14 cellular contexts compared by ENCODE assay signal in genomic region chr12:98591209-98591608, GRCh38. TPM values are rescaled to one million over a fixed set of nuclear protein-coding genes. Genes with fewer than 3 reads are reported as not detected.
DNase-seq lines count a peak whose midpoint lies in the region; ATAC-seq and TF ChIP-seq lines count a peak whose summit lies in the region.
"Had no signal": no experiment of that assay in that cellular context is flagged by ENCODE, and none has a peak within 500 bp of the region (broad histone marks: within the 10 kb centered on the region; RNA-seq: fewer than 3 reads in every experiment).

No MANE protein-coding gene starts in this region.

- no peak for TF ChIP-seq CTCF in type B pancreatic cell (conservative IDR thresholded peaks at IDR 0.05)

- no peak for TF ChIP-seq POLR2A in erythroblast (IDR thresholded peaks at IDR 0.05; ENCODE audit: low read length)

- ATAC-seq in activated naive CD4-positive, alpha-beta T cell treated with anti-CD3 and anti-CD28 coated beads, Interleukin-2, amount 50 U/mL, for 72 hours, result no peak
- ATAC-seq in T-cell (replicated peaks in 1 of 4), result no peak
- ATAC-seq in HG03159 (IDR thresholded peaks at IDR 0.05; ENCODE audit: unreplicated experiment), result no peak
- ATAC-seq: SK-N-SH treated with all-trans-retinoic acid at 6 μM for 48 hours had no signal

- CTCF ChIA-PET in T-cell (lab: Charles Lee), result interaction anchor here in 1 of 2 donors (0.6 kb wide), 1 partner anchor 81 kb away, joined by 3 read pairs; no protein-coding TSS in a partner anchor

- POLR2A ChIA-PET in T-cell (lab: Charles Lee), result interaction anchor here in 1 of 2 donors (0.6 kb wide), 1 partner anchor 24 kb away, joined by 15 read pairs; no protein-coding TSS in a partner anchor

- DNase-seq in activated naive CD4-positive, alpha-beta T cell treated with anti-CD3 and anti-CD28 coated beads, Interleukin-2, amount 50 U/mL, for 72 hours (ENCODE audit: low spot score in 2 of 2), result no peak
- no peak for DNase-seq in T-cell
- peak; percentile 17 to 21 for DNase-seq in erythroblast (lab: John Stamatoyannopoulos, UW)
- DNase-seq in type B pancreatic cell (ENCODE audit: extremely low spot score, unreplicated experiment), result no peak
- no peak for DNase-seq in substantia nigra (lab: John Stamatoyannopoulos, UW)
- DNase-seq in RKO (ENCODE audit: low spot score), result no peak
- DNase-seq: activated effector memory CD4-positive, alpha-beta T cell treated with anti-CD3 and anti-CD28 coated beads, Interleukin-2, amount 50 U/mL, for 16 hours; posterior cingulate gyrus; stimulated activated CD8-positive, alpha-beta memory T cell treated with anti-CD3 and anti-CD28 coated beads, Interleukin-4, amount 100 ng/mL, for 48 hours; upper lobe of left lung had no signal

- peaks cover 21% of the 10 kb centered on the region for H3K4me1 Mint-ChIP-seq in activated naive CD4-positive, alpha-beta T cell treated with anti-CD3 and anti-CD28 coated beads, Interleukin-2, amount 50 U/mL, for 24 hours
- H3K4me1 Mint-ChIP-seq in T-cell (peaks cover 21 to 28% (median 23%) of the 10 kb centered on the region in 3 donors), type B pancreatic cell (ENCODE audit: unreplicated experiment) (peaks cover 15% of the 10 kb centered on the region)

- peaks cover 11% of the 10 kb centered on the region for H3K36me3 Mint-ChIP-seq in activated naive CD4-positive, alpha-beta T cell treated with anti-CD3 and anti-CD28 coated beads, Interleukin-2, amount 50 U/mL, for 24 hours
- peaks cover 28% of the 10 kb centered on the region in 2 donors for H3K36me3 Mint-ChIP-seq in activated naive CD4-positive, alpha-beta T cell treated with anti-CD3 and anti-CD28 coated beads, Interleukin-2, amount 50 U/mL, for 72 hours
- H3K36me3 Mint-ChIP-seq in T-cell, result peaks cover 16% of the 10 kb centered on the region
- H3K36me3 Mint-ChIP-seq in type B pancreatic cell, result peaks cover 18% of the 10 kb centered on the region

- H3K27ac ChIP-seq in substantia nigra (ENCODE audit: low read depth, low read length, poor library complexity, severe bottlenecking), result no peak overlapping the region
- H3K27ac ChIP-seq: upper lobe of left lung had no signal

- peak overlapping the region; percentile 38 for H3K27ac Mint-ChIP-seq in activated naive CD4-positive, alpha-beta T cell treated with anti-CD3 and anti-CD28 coated beads, Interleukin-2, amount 50 U/mL, for 24 hours
- peak overlapping the region in 1 of 2 donors; percentile 65 for H3K27ac Mint-ChIP-seq in activated naive CD4-positive, alpha-beta T cell treated with anti-CD3 and anti-CD28 coated beads, Interleukin-2, amount 50 U/mL, for 72 hours
- peak overlapping the region in 1 of 2 donors; percentile 22 for H3K27ac Mint-ChIP-seq in T-cell
- H3K27ac Mint-ChIP-seq in type B pancreatic cell, result peak overlapping the region; percentile 61
- H3K27ac Mint-ChIP-seq: memory B cell had no signal

- peak overlapping the region; percentile 40 for H3K4me3 Mint-ChIP-seq in activated naive CD4-positive, alpha-beta T cell treated with anti-CD3 and anti-CD28 coated beads, Interleukin-2, amount 50 U/mL, for 24 hours
- peak overlapping the region in 2 of 3 donors; percentile 27 to 48 for H3K4me3 Mint-ChIP-seq in T-cell
- peak overlapping the region; percentile 79 for H3K4me3 Mint-ChIP-seq in type B pancreatic cell
- H3K4me3 Mint-ChIP-seq: memory B cell had no signal

- no peaks in the 10 kb centered on the region for H3K27me3 Mint-ChIP-seq in activated naive CD4-positive, alpha-beta T cell treated with anti-CD3 and anti-CD28 coated beads, Interleukin-2, amount 50 U/mL, for 24 hours
- H3K27me3 Mint-ChIP-seq in T-cell, result no peaks in the 10 kb centered on the region
- H3K27me3 Mint-ChIP-seq in type B pancreatic cell, result no peaks in the 10 kb centered on the region
- H3K27me3 Mint-ChIP-seq: memory B cell had no signal

- H3K9me3 Mint-ChIP-seq in activated naive CD4-positive, alpha-beta T cell treated with anti-CD3 and anti-CD28 coated beads, Interleukin-2, amount 50 U/mL, for 24 hours, result no peaks in the 10 kb centered on the region
- no peaks in the 10 kb centered on the region for H3K9me3 Mint-ChIP-seq in activated naive CD4-positive, alpha-beta T cell treated with anti-CD3 and anti-CD28 coated beads, Interleukin-2, amount 50 U/mL, for 72 hours
- H3K9me3 Mint-ChIP-seq in T-cell, result no peaks in the 10 kb centered on the region
- H3K9me3 Mint-ChIP-seq in type B pancreatic cell, result no peaks in the 10 kb centered on the region
- H3K9me3 Mint-ChIP-seq: memory B cell had no signal

RNA-seq across cellular contexts. Expression of gene SLC25A3, which starts 2.3 kb away (rescaled TPM):
- total RNA-seq in activated naive CD4-positive, alpha-beta T cell treated with anti-CD3 and anti-CD28 coated beads, Interleukin-2, amount 50 U/mL, for 72 hours, result 100 to 1,000 TPM; 563 to 791 TPM
- total RNA-seq in T-cell (100 to 1,000 TPM; 256 to 438 (median 269) TPM), type B pancreatic cell (ENCODE audit: low replicate concordance) (648 and 677 TPM in 2 replicates)

RNA-seq across cellular contexts. Expression of gene IKBIP, which starts 53.4 kb away (rescaled TPM):
- 10 to 100 TPM; 12.8 to 28.2 TPM for total RNA-seq in activated naive CD4-positive, alpha-beta T cell treated with anti-CD3 and anti-CD28 coated beads, Interleukin-2, amount 50 U/mL, for 72 hours
- total RNA-seq in T-cell (1 to 10 TPM; 2.2 to 8.7 (median 7.3) TPM), type B pancreatic cell (ENCODE audit: low replicate concordance) (8.1 and 16.7 TPM in 2 replicates)

RNA-seq across cellular contexts. Expression of gene APAF1, which starts 53.9 kb away (rescaled TPM):
- total RNA-seq in activated naive CD4-positive, alpha-beta T cell treated with anti-CD3 and anti-CD28 coated beads, Interleukin-2, amount 50 U/mL, for 72 hours, result 10 to 100 TPM; 31.4 to 33.1 TPM
- 10 to 100 TPM; 20.7 to 27.6 (median 23.5) TPM for total RNA-seq in T-cell
- 16.7 and 21.7 TPM in 2 replicates for total RNA-seq in type B pancreatic cell (ENCODE audit: low replicate concordance)

Comparison
In these comparisons a context has a peak if more than half of its experiments do, and no peak if none do; other contexts are left out.
1. DNase-seq: peak in erythroblast (2 of 2); none in activated naive CD4-positive, alpha-beta T cell treated with anti-CD3 and anti-CD28 coated beads, Interleukin-2, amount 50 U/mL, for 72 hours (0 of 2), T-cell (0 of 34), type B pancreatic cell (single experiment), substantia nigra (0 of 49) and RKO (single experiment).
2. Peak in every context shown above with its lines, with median percentiles within 50 percentile points of each other: H3K4me3 Mint-ChIP-seq.